1 cellular context compared by ENCODE assay signal in genomic region chr19:11373885-11374448, GRCh38.
TF ChIP-seq lines count a peak whose summit lies in the region.

No MANE protein-coding gene starts in this region.

TF ChIP-seq in HepG2, 621 proteins besides CTCF, POLR2A, EP300 and RAD21 (continued from another document and continues in another):
- no peak for TF ChIP-seq YY1 (IDR thresholded peaks at IDR 0.05; ENCODE audit: insufficient read depth, insufficient replicate concordance, low read depth, low read length)
- no peak for TF ChIP-seq HINFP (CRISPR knock-in tag; IDR thresholded peaks at IDR 0.05; ENCODE audit: low read depth)
- peak; percentile 98 for TF ChIP-seq ZMYM3 (CRISPR knock-in tag; IDR thresholded peaks at IDR 0.05)
- no peak for TF ChIP-seq ZNF746 (CRISPR knock-in tag; IDR thresholded peaks at IDR 0.05)
- no peak for TF ChIP-seq ZNF7 (CRISPR knock-in tag; IDR thresholded peaks at IDR 0.05)
- no peak for TF ChIP-seq HNF4A (CRISPR knock-in tag; IDR thresholded peaks at IDR 0.05)
- no peak for TF ChIP-seq ZNF576 (CRISPR knock-in tag; IDR thresholded peaks at IDR 0.05)
- peak; percentile 99 for TF ChIP-seq CHD4 (IDR thresholded peaks at IDR 0.05; ENCODE audit: borderline replicate concordance, low read length)
- no peak for TF ChIP-seq MIER2 (CRISPR knock-in tag; IDR thresholded peaks at IDR 0.05)
- TF ChIP-seq ZNF17 (CRISPR knock-in tag; IDR thresholded peaks at IDR 0.05) = no peak
- TF ChIP-seq BATF2 (CRISPR knock-in tag; IDR thresholded peaks at IDR 0.05) = no peak
- TF ChIP-seq ZNF503 (CRISPR knock-in tag; IDR thresholded peaks at IDR 0.05) = no peak
- no peak for TF ChIP-seq SALL2 (CRISPR knock-in tag; IDR thresholded peaks at IDR 0.05)
- no peak for TF ChIP-seq ZNF138 (CRISPR knock-in tag; IDR thresholded peaks at IDR 0.05; ENCODE audit: low read depth)
- 0 out of 2 replicates have a peak, but pooled peaks have one; percentile 1 for TF ChIP-seq ZNF564 (CRISPR knock-in tag; IDR thresholded peaks at IDR 0.05)
- peak; percentile 97 for TF ChIP-seq KDM1A (CRISPR knock-in tag; IDR thresholded peaks at IDR 0.05)
- TF ChIP-seq ZBTB43 (CRISPR knock-in tag; conservative IDR thresholded peaks at IDR 0.05) = no peak
- TF ChIP-seq RCOR2 (CRISPR knock-in tag; IDR thresholded peaks at IDR 0.05) = peak; percentile 77
- no peak for TF ChIP-seq NR2F6 (IDR thresholded peaks at IDR 0.05)
- 0 out of 2 replicates have a peak, but pooled peaks have one; percentile 1 for TF ChIP-seq NR2F6 (CRISPR knock-in tag; IDR thresholded peaks at IDR 0.05)
- no peak for TF ChIP-seq SMARCE1 (IDR thresholded peaks at IDR 0.05; ENCODE audit: borderline replicate concordance)
- 0 out of 2 replicates have a peak, but pooled peaks have one; percentile 18 for TF ChIP-seq ZNF646 (CRISPR knock-in tag; IDR thresholded peaks at IDR 0.05)
- TF ChIP-seq ZKSCAN8 (CRISPR knock-in tag; IDR thresholded peaks at IDR 0.05; ENCODE audit: borderline replicate concordance) = no peak
- TF ChIP-seq GZF1 (CRISPR knock-in tag; IDR thresholded peaks at IDR 0.05) = no peak
- no peak for TF ChIP-seq ZNF788 (CRISPR knock-in tag; IDR thresholded peaks at IDR 0.05; ENCODE audit: borderline replicate concordance)
- no peak for TF ChIP-seq CREM (IDR thresholded peaks at IDR 0.05)
- TF ChIP-seq CREM (CRISPR knock-in tag; IDR thresholded peaks at IDR 0.05) = no peak
- TF ChIP-seq ZBTB37 (CRISPR knock-in tag; IDR thresholded peaks at IDR 0.05) = no peak
- no peak for TF ChIP-seq ZKSCAN1 (IDR thresholded peaks at IDR 0.05; ENCODE audit: low read length)
- 0 out of 2 replicates have a peak, but pooled peaks have one; percentile 44 for TF ChIP-seq KDM5A (IDR thresholded peaks at IDR 0.05; ENCODE audit: borderline replicate concordance, low read length)
- TF ChIP-seq RARG (CRISPR knock-in tag; IDR thresholded peaks at IDR 0.05; ENCODE audit: low read depth) = 0 out of 2 replicates have a peak, but pooled peaks have one; percentile 23
- no peak for TF ChIP-seq ZFP36L1 (CRISPR knock-in tag; IDR thresholded peaks at IDR 0.05)
- TF ChIP-seq MYPOP (CRISPR knock-in tag; IDR thresholded peaks at IDR 0.05) = no peak
- TF ChIP-seq SSRP1 (CRISPR knock-in tag; IDR thresholded peaks at IDR 0.05) = no peak
- no peak for TF ChIP-seq ZFP91 (CRISPR knock-in tag; IDR thresholded peaks at IDR 0.05; ENCODE audit: borderline replicate concordance)
- TF ChIP-seq ZBTB39 (CRISPR knock-in tag; IDR thresholded peaks at IDR 0.05) = no peak
- TF ChIP-seq ZFP1 (CRISPR knock-in tag; IDR thresholded peaks at IDR 0.05) = no peak
- no peak for TF ChIP-seq ZNF18 (CRISPR knock-in tag; IDR thresholded peaks at IDR 0.05; ENCODE audit: insufficient replicate concordance)
- TF ChIP-seq NFATC3 (CRISPR knock-in tag; IDR thresholded peaks at IDR 0.05) = no peak
- TF ChIP-seq ZNF674 (CRISPR knock-in tag; IDR thresholded peaks at IDR 0.05; ENCODE audit: low read depth) = no peak
- TF ChIP-seq CBFB (CRISPR knock-in tag; IDR thresholded peaks at IDR 0.05) = no peak
- no peak for TF ChIP-seq ZNF749 (CRISPR knock-in tag; IDR thresholded peaks at IDR 0.05; ENCODE audit: borderline replicate concordance)
- no peak for TF ChIP-seq ZNF567 (CRISPR knock-in tag; IDR thresholded peaks at IDR 0.05; ENCODE audit: borderline replicate concordance)
- TF ChIP-seq MAFF (IDR thresholded peaks at IDR 0.05; ENCODE audit: low read depth, low read length) = no peak
- TF ChIP-seq ZNF792 (CRISPR knock-in tag; IDR thresholded peaks at IDR 0.05) = no peak
